Comparison of ENCODE assay signal across 1 cellular context in genomic region chr6:89008763-89009374, GRCh38.
TF ChIP-seq lines count a peak whose summit lies in the region.

No MANE protein-coding gene starts in this region.

TF ChIP-seq in K562, 482 proteins besides CTCF, POLR2A, EP300 and RAD21 (continued from another document):
- TF ChIP-seq E4F1 (CRISPR knock-in tag; IDR thresholded peaks at IDR 0.05; ENCODE audit: borderline replicate concordance) (no peak), CEBPB (tag; IDR thresholded peaks at IDR 0.05) (no peak), RB1 (IDR thresholded peaks at IDR 0.05; ENCODE audit: low read depth) (no peak), RBM15 (IDR thresholded peaks at IDR 0.05; ENCODE audit: insufficient read depth, low read length) (no peak), SMC3 (conservative IDR thresholded peaks at IDR 0.05; ENCODE audit: insufficient read depth, low read depth, low read length) (no peak), MBD2 (IDR thresholded peaks at IDR 0.05; ENCODE audit: borderline replicate concordance, low read depth) (no peak), HEY1 (CRISPR knock-in tag; IDR thresholded peaks at IDR 0.05; ENCODE audit: borderline replicate concordance) (no peak), SUPT5H (IDR thresholded peaks at IDR 0.05) (no peak), SAP30 (IDR thresholded peaks at IDR 0.05; ENCODE audit: borderline replicate concordance, insufficient read depth, low read depth, low read length, poor library complexity, severe bottlenecking) (no peak), CBFB (CRISPR knock-in tag; IDR thresholded peaks at IDR 0.05) (no peak), NUFIP1 (IDR thresholded peaks at IDR 0.05; ENCODE audit: partially characterized antibody) (no peak), PYGO2 (tag; IDR thresholded peaks at IDR 0.05) (peak; percentile 96), NFE2L1 (tag; IDR thresholded peaks at IDR 0.05; ENCODE audit: borderline replicate concordance, low read depth) (peak; percentile 39; the same call in 1 of the 2 replicates), NFRKB (IDR thresholded peaks at IDR 0.05; ENCODE audit: low read depth) (no peak), REST (CRISPR knock-in tag; IDR thresholded peaks at IDR 0.05; ENCODE audit: low read depth) (no peak), ZNF384 (IDR thresholded peaks at IDR 0.05; ENCODE audit: low read depth, low read length) (no peak), SMAD4 (CRISPR knock-in tag; conservative IDR thresholded peaks at IDR 0.05) (peak; percentile 95), HNRNPK (IDR thresholded peaks at IDR 0.05; ENCODE audit: low read depth, low read length, poor library complexity, severe bottlenecking) (no peak), ELF2 (CRISPR knock-in tag; IDR thresholded peaks at IDR 0.05) (no peak), CREM (IDR thresholded peaks at IDR 0.05; ENCODE audit: low read depth) (no peak), ZBTB26 (CRISPR knock-in tag; IDR thresholded peaks at IDR 0.05) (no peak), ATF4 (CRISPR knock-in tag; IDR thresholded peaks at IDR 0.05) (peak; percentile 81), YY1 (IDR thresholded peaks at IDR 0.05; ENCODE audit: borderline replicate concordance in 1 of 3, control insufficient read depth in 1 of 3, extremely low read depth in 1 of 3, insufficient read depth in 3 of 3, insufficient read length in 1 of 3, insufficient replicate concordance in 2 of 3, low read depth in 1 of 3, low read length in 2 of 3) (no peak), HDAC6 (IDR thresholded peaks at IDR 0.05; ENCODE audit: low read depth, low read length) (no peak), SRSF3 (IDR thresholded peaks at IDR 0.05; ENCODE audit: insufficient read depth, low read length) (no peak), PHTF2 (CRISPR knock-in tag; IDR thresholded peaks at IDR 0.05) (no peak), TAL1 (IDR thresholded peaks at IDR 0.05) (no peak), FOXK1 (CRISPR knock-in tag; IDR thresholded peaks at IDR 0.05; ENCODE audit: borderline replicate concordance) (no peak), HMG20B (CRISPR knock-in tag; IDR thresholded peaks at IDR 0.05) (no peak), MED1 (CRISPR knock-in tag; IDR thresholded peaks at IDR 0.05; ENCODE audit: borderline replicate concordance) (no peak), ZNF324 (CRISPR knock-in tag; IDR thresholded peaks at IDR 0.05) (peak; percentile 60; the same call in 1 of the 2 replicates)
- TF ChIP-seq, protein P1, sequence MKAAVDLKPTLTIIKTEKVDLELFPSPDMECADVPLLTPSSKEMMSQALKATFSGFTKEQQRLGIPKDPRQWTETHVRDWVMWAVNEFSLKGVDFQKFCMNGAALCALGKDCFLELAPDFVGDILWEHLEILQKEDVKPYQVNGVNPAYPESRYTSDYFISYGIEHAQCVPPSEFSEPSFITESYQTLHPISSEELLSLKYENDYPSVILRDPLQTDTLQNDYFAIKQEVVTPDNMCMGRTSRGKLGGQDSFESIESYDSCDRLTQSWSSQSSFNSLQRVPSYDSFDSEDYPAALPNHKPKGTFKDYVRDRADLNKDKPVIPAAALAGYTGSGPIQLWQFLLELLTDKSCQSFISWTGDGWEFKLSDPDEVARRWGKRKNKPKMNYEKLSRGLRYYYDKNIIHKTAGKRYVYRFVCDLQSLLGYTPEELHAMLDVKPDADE (conservative IDR thresholded peaks at IDR 0.05; ENCODE audit: control insufficient read depth, low read depth, low read length) = no peak
- TF ChIP-seq, protein P2, sequence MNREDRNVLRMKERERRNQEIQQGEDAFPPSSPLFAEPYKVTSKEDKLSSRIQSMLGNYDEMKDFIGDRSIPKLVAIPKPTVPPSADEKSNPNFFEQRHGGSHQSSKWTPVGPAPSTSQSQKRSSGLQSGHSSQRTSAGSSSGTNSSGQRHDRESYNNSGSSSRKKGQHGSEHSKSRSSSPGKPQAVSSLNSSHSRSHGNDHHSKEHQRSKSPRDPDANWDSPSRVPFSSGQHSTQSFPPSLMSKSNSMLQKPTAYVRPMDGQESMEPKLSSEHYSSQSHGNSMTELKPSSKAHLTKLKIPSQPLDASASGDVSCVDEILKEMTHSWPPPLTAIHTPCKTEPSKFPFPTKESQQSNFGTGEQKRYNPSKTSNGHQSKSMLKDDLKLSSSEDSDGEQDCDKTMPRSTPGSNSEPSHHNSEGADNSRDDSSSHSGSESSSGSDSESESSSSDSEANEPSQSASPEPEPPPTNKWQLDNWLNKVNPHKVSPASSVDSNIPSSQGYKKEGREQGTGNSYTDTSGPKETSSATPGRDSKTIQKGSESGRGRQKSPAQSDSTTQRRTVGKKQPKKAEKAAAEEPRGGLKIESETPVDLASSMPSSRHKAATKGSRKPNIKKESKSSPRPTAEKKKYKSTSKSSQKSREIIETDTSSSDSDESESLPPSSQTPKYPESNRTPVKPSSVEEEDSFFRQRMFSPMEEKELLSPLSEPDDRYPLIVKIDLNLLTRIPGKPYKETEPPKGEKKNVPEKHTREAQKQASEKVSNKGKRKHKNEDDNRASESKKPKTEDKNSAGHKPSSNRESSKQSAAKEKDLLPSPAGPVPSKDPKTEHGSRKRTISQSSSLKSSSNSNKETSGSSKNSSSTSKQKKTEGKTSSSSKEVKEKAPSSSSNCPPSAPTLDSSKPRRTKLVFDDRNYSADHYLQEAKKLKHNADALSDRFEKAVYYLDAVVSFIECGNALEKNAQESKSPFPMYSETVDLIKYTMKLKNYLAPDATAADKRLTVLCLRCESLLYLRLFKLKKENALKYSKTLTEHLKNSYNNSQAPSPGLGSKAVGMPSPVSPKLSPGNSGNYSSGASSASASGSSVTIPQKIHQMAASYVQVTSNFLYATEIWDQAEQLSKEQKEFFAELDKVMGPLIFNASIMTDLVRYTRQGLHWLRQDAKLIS (CRISPR knock-in tag; IDR thresholded peaks at IDR 0.05) = no peak
- TF ChIP-seq, protein P3, sequence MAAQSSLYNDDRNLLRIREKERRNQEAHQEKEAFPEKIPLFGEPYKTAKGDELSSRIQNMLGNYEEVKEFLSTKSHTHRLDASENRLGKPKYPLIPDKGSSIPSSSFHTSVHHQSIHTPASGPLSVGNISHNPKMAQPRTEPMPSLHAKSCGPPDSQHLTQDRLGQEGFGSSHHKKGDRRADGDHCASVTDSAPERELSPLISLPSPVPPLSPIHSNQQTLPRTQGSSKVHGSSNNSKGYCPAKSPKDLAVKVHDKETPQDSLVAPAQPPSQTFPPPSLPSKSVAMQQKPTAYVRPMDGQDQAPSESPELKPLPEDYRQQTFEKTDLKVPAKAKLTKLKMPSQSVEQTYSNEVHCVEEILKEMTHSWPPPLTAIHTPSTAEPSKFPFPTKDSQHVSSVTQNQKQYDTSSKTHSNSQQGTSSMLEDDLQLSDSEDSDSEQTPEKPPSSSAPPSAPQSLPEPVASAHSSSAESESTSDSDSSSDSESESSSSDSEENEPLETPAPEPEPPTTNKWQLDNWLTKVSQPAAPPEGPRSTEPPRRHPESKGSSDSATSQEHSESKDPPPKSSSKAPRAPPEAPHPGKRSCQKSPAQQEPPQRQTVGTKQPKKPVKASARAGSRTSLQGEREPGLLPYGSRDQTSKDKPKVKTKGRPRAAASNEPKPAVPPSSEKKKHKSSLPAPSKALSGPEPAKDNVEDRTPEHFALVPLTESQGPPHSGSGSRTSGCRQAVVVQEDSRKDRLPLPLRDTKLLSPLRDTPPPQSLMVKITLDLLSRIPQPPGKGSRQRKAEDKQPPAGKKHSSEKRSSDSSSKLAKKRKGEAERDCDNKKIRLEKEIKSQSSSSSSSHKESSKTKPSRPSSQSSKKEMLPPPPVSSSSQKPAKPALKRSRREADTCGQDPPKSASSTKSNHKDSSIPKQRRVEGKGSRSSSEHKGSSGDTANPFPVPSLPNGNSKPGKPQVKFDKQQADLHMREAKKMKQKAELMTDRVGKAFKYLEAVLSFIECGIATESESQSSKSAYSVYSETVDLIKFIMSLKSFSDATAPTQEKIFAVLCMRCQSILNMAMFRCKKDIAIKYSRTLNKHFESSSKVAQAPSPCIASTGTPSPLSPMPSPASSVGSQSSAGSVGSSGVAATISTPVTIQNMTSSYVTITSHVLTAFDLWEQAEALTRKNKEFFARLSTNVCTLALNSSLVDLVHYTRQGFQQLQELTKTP (IDR thresholded peaks at IDR 0.05; ENCODE audit: low read depth in 1 of 2, partially characterized antibody in 2 of 2) = no peak
- TF ChIP-seq, protein P4, sequence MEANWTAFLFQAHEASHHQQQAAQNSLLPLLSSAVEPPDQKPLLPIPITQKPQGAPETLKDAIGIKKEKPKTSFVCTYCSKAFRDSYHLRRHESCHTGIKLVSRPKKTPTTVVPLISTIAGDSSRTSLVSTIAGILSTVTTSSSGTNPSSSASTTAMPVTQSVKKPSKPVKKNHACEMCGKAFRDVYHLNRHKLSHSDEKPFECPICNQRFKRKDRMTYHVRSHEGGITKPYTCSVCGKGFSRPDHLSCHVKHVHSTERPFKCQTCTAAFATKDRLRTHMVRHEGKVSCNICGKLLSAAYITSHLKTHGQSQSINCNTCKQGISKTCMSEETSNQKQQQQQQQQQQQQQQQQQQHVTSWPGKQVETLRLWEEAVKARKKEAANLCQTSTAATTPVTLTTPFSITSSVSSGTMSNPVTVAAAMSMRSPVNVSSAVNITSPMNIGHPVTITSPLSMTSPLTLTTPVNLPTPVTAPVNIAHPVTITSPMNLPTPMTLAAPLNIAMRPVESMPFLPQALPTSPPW (CRISPR knock-in tag; IDR thresholded peaks at IDR 0.05) = peak; percentile 34; the same call in 1 of the 2 replicates
- TF ChIP-seq, protein P5, sequence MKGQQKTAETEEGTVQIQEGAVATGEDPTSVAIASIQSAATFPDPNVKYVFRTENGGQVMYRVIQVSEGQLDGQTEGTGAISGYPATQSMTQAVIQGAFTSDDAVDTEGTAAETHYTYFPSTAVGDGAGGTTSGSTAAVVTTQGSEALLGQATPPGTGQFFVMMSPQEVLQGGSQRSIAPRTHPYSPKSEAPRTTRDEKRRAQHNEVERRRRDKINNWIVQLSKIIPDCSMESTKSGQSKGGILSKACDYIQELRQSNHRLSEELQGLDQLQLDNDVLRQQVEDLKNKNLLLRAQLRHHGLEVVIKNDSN (CRISPR knock-in tag; IDR thresholded peaks at IDR 0.05) = no peak
